In the genomic region with DNA sequence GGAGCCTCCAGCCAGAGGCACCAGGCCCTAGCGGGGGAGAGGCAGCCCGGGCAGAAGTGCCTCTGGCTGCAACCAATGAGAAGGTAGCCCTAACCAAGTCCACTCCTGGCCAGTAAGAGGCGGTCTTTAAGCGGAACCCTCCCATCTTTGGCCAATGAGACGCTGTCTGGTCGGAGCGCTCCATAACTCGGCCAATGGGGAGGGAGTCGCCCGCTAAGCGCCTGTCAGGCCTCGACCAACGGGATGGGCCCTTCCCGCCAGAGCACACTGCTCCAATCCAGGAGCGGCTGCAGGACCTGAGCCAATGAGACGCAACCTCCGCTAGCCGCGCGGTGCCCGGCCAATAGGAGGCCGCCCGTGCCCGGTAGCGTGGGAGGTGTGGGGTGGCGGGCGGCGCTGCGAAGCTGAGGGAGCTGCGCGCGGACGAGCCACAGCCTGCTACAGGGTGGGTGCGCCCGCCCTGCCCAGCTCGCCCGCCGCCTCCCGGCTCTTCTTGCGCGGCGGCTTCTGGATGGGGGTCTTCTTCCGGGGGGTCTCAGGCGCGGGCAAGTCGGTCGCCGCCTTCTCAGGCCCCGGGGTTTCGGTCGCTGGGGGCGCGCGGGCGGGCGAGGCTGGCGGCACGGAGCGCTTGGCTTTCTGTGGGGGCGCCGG, we compare ENCODE assay signal across 1 cellular context.
TF ChIP-seq lines count a peak whose summit lies in the region.

No MANE protein-coding gene starts in this region.

TF ChIP-seq in IMR-90, 13 proteins besides CTCF, POLR2A, EP300 and RAD21:
- TF ChIP-seq MXI1 (IDR thresholded peaks at IDR 0.05; ENCODE audit: borderline replicate concordance, low read depth, low read length) (no peak), RCOR1 (IDR thresholded peaks at IDR 0.05; ENCODE audit: insufficient replicate concordance, low read length) (no peak), SMC3 (IDR thresholded peaks at IDR 0.05; ENCODE audit: low read depth, low read length) (no peak), BHLHE40 (IDR thresholded peaks at IDR 0.05; ENCODE audit: low read depth, low read length) (no peak), CEBPB (IDR thresholded peaks at IDR 0.05; ENCODE audit: low read depth, low read length) (no peak), CHD1 (IDR thresholded peaks at IDR 0.05; ENCODE audit: low read depth, low read length) (no peak), FOS (IDR thresholded peaks at IDR 0.05; ENCODE audit: low read depth, low read length) (no peak), NFE2L2 (IDR thresholded peaks at IDR 0.05; ENCODE audit: low read depth, low read length) (no peak), ELK1 (IDR thresholded peaks at IDR 0.05; ENCODE audit: borderline replicate concordance, low read depth, low read length) (no peak), MAFK (IDR thresholded peaks at IDR 0.05; ENCODE audit: low read depth, low read length) (no peak), MAZ (IDR thresholded peaks at IDR 0.05; ENCODE audit: borderline replicate concordance, low read depth, low read length) (no peak), RFX5 (IDR thresholded peaks at IDR 0.05; ENCODE audit: low read depth, low read length) (no peak)
- TF ChIP-seq, protein P1, sequence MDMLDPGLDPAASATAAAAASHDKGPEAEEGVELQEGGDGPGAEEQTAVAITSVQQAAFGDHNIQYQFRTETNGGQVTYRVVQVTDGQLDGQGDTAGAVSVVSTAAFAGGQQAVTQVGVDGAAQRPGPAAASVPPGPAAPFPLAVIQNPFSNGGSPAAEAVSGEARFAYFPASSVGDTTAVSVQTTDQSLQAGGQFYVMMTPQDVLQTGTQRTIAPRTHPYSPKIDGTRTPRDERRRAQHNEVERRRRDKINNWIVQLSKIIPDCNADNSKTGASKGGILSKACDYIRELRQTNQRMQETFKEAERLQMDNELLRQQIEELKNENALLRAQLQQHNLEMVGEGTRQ (IDR thresholded peaks at IDR 0.05; ENCODE audit: low read depth, low read length), result no peak
TF ChIP-seq in IMR-90: peak in this region for 0.
